8 cellular contexts compared by ENCODE assay signal in the genomic region with DNA sequence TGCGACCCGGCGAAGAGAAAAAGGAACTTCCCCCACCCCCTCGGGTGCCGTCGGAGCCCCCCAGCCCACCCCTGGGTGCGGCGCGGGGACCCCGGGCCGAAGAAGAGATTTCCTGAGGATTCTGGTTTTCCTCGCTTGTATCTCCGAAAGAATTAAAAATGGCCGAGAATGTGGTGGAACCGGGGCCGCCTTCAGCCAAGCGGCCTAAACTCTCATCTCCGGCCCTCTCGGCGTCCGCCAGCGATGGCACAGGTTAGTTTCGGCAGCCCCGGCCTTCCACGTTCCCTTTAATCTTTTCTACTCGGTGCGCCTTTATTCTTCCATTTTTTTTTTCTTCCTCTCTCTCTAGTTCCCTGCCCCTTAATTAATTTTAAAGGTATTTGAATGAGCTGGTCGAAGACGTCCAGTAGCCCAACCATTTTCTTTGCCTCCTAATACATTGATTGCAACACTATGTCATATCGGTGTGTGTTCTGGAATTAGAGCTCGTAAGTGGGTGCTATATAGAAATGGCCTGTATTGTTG. TPM values are rescaled to one million over a fixed set of nuclear protein-coding genes. Genes with fewer than 3 reads are reported as not detected.
A peak's percentile ranks its signal among the peaks of the same experiment; 100 is the strongest.
DNase-seq lines count a peak whose midpoint lies in the region; ATAC-seq, FAIRE-seq and TF ChIP-seq lines count a peak whose summit lies in the region.

No MANE protein-coding gene starts in this region.

- ATAC-seq in HG03159 (IDR thresholded peaks at IDR 0.05; ENCODE audit: unreplicated experiment) (peak; percentile 7), HepG2 (no peak), GM19455 (IDR thresholded peaks at IDR 0.05; ENCODE audit: unreplicated experiment) (no peak)

- WGBS in HepG2 (ENCODE audit: low lambda C conversion rate), result 1% methylated on average over 31 of the region's 31 CpGs

- peak overlapping the region; percentile 100 for H3K9ac ChIP-seq in HepG2 (ENCODE audit: insufficient read depth, low read depth, low read length)

- TF ChIP-seq EP300 in HepG2 (IDR thresholded peaks at IDR 0.05; ENCODE audit: low read depth in 2 of 2, low read length in 2 of 2), result no peak
- TF ChIP-seq EP300 in HepG2 (CRISPR knock-in tag; IDR thresholded peaks at IDR 0.05; ENCODE audit: borderline replicate concordance), result no peak

- H3K36me3 ChIP-seq in HepG2 (replicated peaks in 1 of 2; ENCODE audit: control insufficient read depth in 1 of 2, insufficient read depth in 2 of 2, low read length in 2 of 2), result no peaks in the 10 kb centered on the region

- peak; percentile 45 for DNase-seq in EH (ENCODE audit: low read depth)
- DNase-seq in SK-MEL-5 (ENCODE audit: low read depth, low spot score), result peak; percentile 35
- no peak for DNase-seq in coronary artery (ENCODE audit: low spot score)
- peak; percentile 15 for DNase-seq in HepG2 (ENCODE audit: low spot score)
- DNase-seq in substantia nigra (lab: John Stamatoyannopoulos, UW), result peak in 22 of 49 donors; percentile 11 to 70 (median 39)
- DNase-seq in NCI-H2196 (lab: John Stamatoyannopoulos, UW; ENCODE audit: unreplicated experiment), result no peak

- TF ChIP-seq CTCF in coronary artery (IDR thresholded peaks at IDR 0.05) (no peak), HepG2 (CRISPR knock-in tag; IDR thresholded peaks at IDR 0.05) (no peak)

- FAIRE-seq in HepG2 (lab: Jason Lieb, UNC), result no peak

- CTCF ChIA-PET in HepG2 (lab: Yijun Ruan, JAX; ENCODE audit: low intra/inter-chr PET ratio, low total read pairs), result no interaction called here

- BruUV-seq in HepG2 (replicated peaks; lab: Mats Ljungman, UMichigan), result no TSS peak

- H3K27me3 ChIP-seq in HepG2 (ENCODE audit: control insufficient read depth in 1 of 2, insufficient read depth in 2 of 2, low read length in 2 of 2), result no peaks in the 10 kb centered on the region

- H3K4me3 ChIP-seq in coronary artery, result peak overlapping the region; percentile 96
- H3K4me3 ChIP-seq in HepG2 (replicated peaks in 1 of 3; ENCODE audit: insufficient read depth in 1 of 3, low read depth in 2 of 3, low read length in 3 of 3), result peak overlapping the region; percentile 90 to 97 (median 92)

- in situ Hi-C loops in SK-MEL-5 (cut with HindIII; ENCODE audit: low pct_unique_long_range_greater_than_20kb, low sequenced_read_pairs) (no loop called here), HepG2 (cut with HindIII; ENCODE audit: extremely low pct_ligation_motif_present, low pct_unique_long_range_greater_than_20kb) (loop anchor here (5.0 kb wide), 1 partner anchor 141 kb away; a partner anchor contains a TSS)

- intact Hi-C loops in HepG2 (cut with micrococcal nuclease; ENCODE audit: unreplicated experiment), result no loop called here

- POLR2A ChIA-PET in HepG2 (lab: Yijun Ruan, JAX), result interaction anchor here (0.6 to 7.2 kb wide), 6 partner anchors 40 to 494 kb away, joined by 3 to 71 read pairs (median 5); a partner anchor contains a TSS

- peaks cover 41% of the 10 kb centered on the region for H3K4me1 ChIP-seq in HepG2 (ENCODE audit: insufficient read depth, low read length)

- H3K27ac ChIP-seq in coronary artery (peak overlapping the region; percentile 100), HepG2 (ENCODE audit: extremely low read length, insufficient read depth, low read length) (peak overlapping the region; percentile 99), substantia nigra (ENCODE audit: low read depth, low read length, poor library complexity, severe bottlenecking) (peak overlapping the region; percentile 99)

- peak overlapping the region; percentile 80 for H3K4me2 ChIP-seq in HepG2 (ENCODE audit: low read depth, low read length)

- TF ChIP-seq RAD21 in HepG2 (CRISPR knock-in tag; IDR thresholded peaks at IDR 0.05), result no peak

- H4K20me1 ChIP-seq in HepG2 (ENCODE audit: insufficient read depth, low read length), result peaks cover 49% of the 10 kb centered on the region

- no peaks in the 10 kb centered on the region for H3K9me3 ChIP-seq in HepG2 (ENCODE audit: low read length)

- H3K79me2 ChIP-seq in HepG2 (ENCODE audit: insufficient read depth, low read length), result peaks cover 57% of the 10 kb centered on the region

- H2AFZ ChIP-seq in HepG2 (ENCODE audit: low read length), result no peak overlapping the region

- TF ChIP-seq POLR2A in HepG2 (IDR thresholded peaks at IDR 0.05; ENCODE audit: insufficient read depth in 1 of 2, low read depth in 2 of 2, low read length in 2 of 2), result no peak

TF ChIP-seq in HepG2, 621 proteins besides CTCF, POLR2A, EP300 and RAD21:
- peak; percentile 22 for TF ChIP-seq ZFY (CRISPR knock-in tag; IDR thresholded peaks at IDR 0.05)
- TF ChIP-seq ASH2L (IDR thresholded peaks at IDR 0.05; ENCODE audit: insufficient read length, low read depth, low read length), result peak; percentile 60
- TF ChIP-seq ELF1 (CRISPR knock-in tag; IDR thresholded peaks at IDR 0.05), result no peak
- TF ChIP-seq ZNF350 (CRISPR knock-in tag; IDR thresholded peaks at IDR 0.05; ENCODE audit: borderline replicate concordance, low read depth), result no peak
- TF ChIP-seq CEBPB (IDR thresholded peaks at IDR 0.05; ENCODE audit: borderline replicate concordance, low read depth, low read length), result peak; percentile 66; the same call in 1 of the 2 replicates
- no peak for TF ChIP-seq HNRNPL (IDR thresholded peaks at IDR 0.05; ENCODE audit: low read depth, low read length)
- TF ChIP-seq CEBPG (CRISPR knock-in tag; IDR thresholded peaks at IDR 0.05), result peak; percentile 51
- peak; percentile 47; the same call in 1 of the 2 replicates for TF ChIP-seq ZNF232 (CRISPR knock-in tag; IDR thresholded peaks at IDR 0.05; ENCODE audit: borderline replicate concordance)
- TF ChIP-seq, protein P1, sequence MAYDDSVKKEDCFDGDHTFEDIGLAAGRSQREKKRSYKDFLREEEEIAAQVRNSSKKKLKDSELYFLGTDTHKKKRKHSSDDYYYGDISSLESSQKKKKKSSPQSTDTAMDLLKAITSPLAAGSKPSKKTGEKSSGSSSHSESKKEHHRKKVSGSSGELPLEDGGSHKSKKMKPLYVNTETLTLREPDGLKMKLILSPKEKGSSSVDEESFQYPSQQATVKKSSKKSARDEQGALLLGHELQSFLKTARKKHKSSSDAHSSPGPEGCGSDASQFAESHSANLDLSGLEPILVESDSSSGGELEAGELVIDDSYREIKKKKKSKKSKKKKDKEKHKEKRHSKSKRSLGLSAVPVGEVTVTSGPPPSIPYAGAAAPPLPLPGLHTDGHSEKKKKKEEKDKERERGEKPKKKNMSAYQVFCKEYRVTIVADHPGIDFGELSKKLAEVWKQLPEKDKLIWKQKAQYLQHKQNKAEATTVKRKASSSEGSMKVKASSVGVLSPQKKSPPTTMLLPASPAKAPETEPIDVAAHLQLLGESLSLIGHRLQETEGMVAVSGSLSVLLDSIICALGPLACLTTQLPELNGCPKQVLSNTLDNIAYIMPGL (CRISPR knock-in tag; IDR thresholded peaks at IDR 0.05; ENCODE audit: borderline replicate concordance in 1 of 2, low read depth in 1 of 2), result 0 out of 4 replicates have a peak, but pooled peaks of 1 of the 2 experiments have one; percentile 36
TF ChIP-seq in HepG2: peak in this region for 6.

RNA-seq across cellular contexts. Expression of a gene that starts 0.5 kb away (rescaled TPM):
- 29.0 and 33.4 TPM in 2 replicates for total RNA-seq in SK-MEL-5 (2014; rRNA removed; shearing (Covaris generic))
- polyA plus RNA-seq in SK-MEL-5 (2015; cell fraction: cytosol; rRNA removed), result 49.2 and 50.9 TPM in 2 replicates
- polyA plus RNA-seq in SK-MEL-5 (2015; cell fraction: nucleus; rRNA removed), result 21.4 and 35.0 TPM in 2 replicates
- total RNA-seq in HepG2 (2016; rRNA removed; fragmentation: Illumina TruSeq; extraction: Trizol), result 14.9 and 30.9 TPM in 2 replicates
- total RNA-seq in HepG2 (2016; cell fraction: cytosol; rRNA removed; fragmentation: Illumina TruSeq; extraction: Trizol; ENCODE audit: low read depth), result 22.1 and 25.3 TPM in 2 replicates
- 14.4 and 25.6 TPM in 2 replicates for total RNA-seq in HepG2 (2016; cell fraction: insoluble cytoplasmic fraction; rRNA removed; fragmentation: Illumina TruSeq; extraction: Trizol)
- 15.9 and 22.0 TPM in 2 replicates for total RNA-seq in HepG2 (2016; cell fraction: membrane; rRNA removed; fragmentation: Illumina TruSeq; extraction: Trizol)
- 38.0 and 49.0 TPM in 2 replicates for total RNA-seq in HepG2 (2016; cell fraction: nucleus; rRNA removed; fragmentation: Illumina TruSeq; extraction: Trizol)
- 13.6 and 15.3 TPM in 2 replicates for polyA plus RNA-seq in HepG2 (2011; rRNA removed)
- polyA plus RNA-seq in HepG2 (2011; cell fraction: cytosol; rRNA removed), result 5.2 and 8.5 TPM in 2 replicates
- polyA plus RNA-seq in HepG2 (2011; cell fraction: nucleus; rRNA removed), result 33.5 and 39.2 TPM in 2 replicates
- polyA plus RNA-seq in HepG2 (2012), result 29.8 and 32.4 TPM in 2 replicates
- polyA plus RNA-seq in HepG2 (2016; cell fraction: cytosol; fragmentation: Illumina TruSeq; extraction: Trizol; ENCODE audit: low read depth), result 0.42 and 0.45 TPM in 2 replicates
- 10.3 and 16.2 TPM in 2 replicates for polyA plus RNA-seq in HepG2 (2016; cell fraction: insoluble cytoplasmic fraction; fragmentation: Illumina TruSeq; extraction: Trizol; ENCODE audit: low read depth)
- 1.1 and 1.3 TPM in 2 replicates for polyA plus RNA-seq in HepG2 (2016; cell fraction: membrane; fragmentation: Illumina TruSeq; extraction: Trizol; ENCODE audit: low read depth)
- polyA plus RNA-seq in HepG2 (2016; cell fraction: nucleus; fragmentation: Illumina TruSeq; extraction: Trizol; ENCODE audit: insufficient read depth, low read depth), result 42.6 and 45.3 TPM in 2 replicates
- 49.2 and 106 TPM in 2 replicates for polyA minus RNA-seq in HepG2 (2011; rRNA and poly(A)+ RNA removed; ENCODE audit: low replicate concordance)
- 35.1 and 35.6 TPM in 2 replicates for polyA minus RNA-seq in HepG2 (2011; cell fraction: cytosol; rRNA and poly(A)+ RNA removed)
- 77.9 and 102 TPM in 2 replicates for polyA minus RNA-seq in HepG2 (2011; cell fraction: nucleus; rRNA and poly(A)+ RNA removed)

Comparison
In these comparisons a context has a peak if more than half of its experiments do, and no peak if none do; other contexts are left out.
1. DNase-seq: peak in EH (single experiment), SK-MEL-5 (single experiment) and HepG2 (single experiment); none in coronary artery (single experiment) and NCI-H2196 (single experiment).
2. Peak in every context shown above with its lines, with median percentiles within 50 percentile points of each other: H3K27ac ChIP-seq.